ENCODE assay signal across 13 cellular contexts in the genomic region with DNA sequence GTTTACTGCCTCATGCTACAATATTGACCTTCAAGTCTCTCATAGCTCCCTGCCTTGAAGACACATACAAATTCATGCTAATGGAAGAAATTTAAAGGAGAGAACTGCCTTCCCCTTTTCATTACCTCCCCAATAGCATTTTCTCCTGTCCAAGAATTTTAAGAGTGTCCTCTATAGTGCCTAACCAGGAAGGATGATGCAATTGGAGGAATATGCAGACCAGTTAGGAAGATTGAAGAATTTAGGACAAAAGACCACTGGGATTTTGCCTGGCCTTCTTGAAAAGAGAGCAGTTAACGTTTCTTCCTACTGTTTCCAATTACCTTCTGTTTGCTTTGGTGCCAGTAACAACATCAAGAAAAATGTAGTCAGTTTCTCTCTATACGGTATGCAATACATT.
DNase-seq lines count a peak whose midpoint lies in the region; ATAC-seq and TF ChIP-seq lines count a peak whose summit lies in the region.
"Had no signal": no experiment of that assay in that cellular context is flagged by ENCODE, and none has a peak within 500 bp of the region (broad histone marks: within the 10 kb centered on the region; RNA-seq: fewer than 3 reads in every experiment).

No MANE protein-coding gene starts in this region.

- POLR2A ChIA-PET in BJ (lab: Charles Lee) (no interaction called here), HEK293 (lab: Yijun Ruan, JAX) (no interaction called here)

- H3K36me3 Mint-ChIP-seq in brain, result peaks cover 3% of the 10 kb centered on the region
- no peaks in the 10 kb centered on the region for H3K36me3 Mint-ChIP-seq in natural killer cell treated with Interleukin-12 subunit alpha and Interleukin-12 subunit beta and Interleukin-15 and Interleukin-18, amount 100 ng/mL, for 72 hours

- no peaks in the 10 kb centered on the region for H3K36me3 ChIP-seq in BJ (ENCODE audit: control insufficient read depth, insufficient read depth, low read length)
- no peaks in the 10 kb centered on the region for H3K36me3 ChIP-seq in HEK293 (ENCODE audit: control insufficient read depth in 2 of 2, insufficient read depth in 1 of 2, low read length in 2 of 2)
- H3K36me3 ChIP-seq: ascending aorta, right atrium auricular region had no signal

- H3K27me3 ChIP-seq in BJ (ENCODE audit: control insufficient read depth, insufficient read depth, low read length), result no peaks in the 10 kb centered on the region
- H3K27me3 ChIP-seq: ascending aorta, right atrium auricular region had no signal

- no peaks in the 10 kb centered on the region for H3K9me3 Mint-ChIP-seq in brain
- no peaks in the 10 kb centered on the region for H3K9me3 Mint-ChIP-seq in natural killer cell treated with Interleukin-12 subunit alpha and Interleukin-12 subunit beta and Interleukin-15 and Interleukin-18, amount 100 ng/mL, for 72 hours
- H3K9me3 Mint-ChIP-seq: activated B cell treated with CpG ODN at 0.5 μM for 24 hours had no signal

- peaks cover 8% of the 10 kb centered on the region; the same call in 1 of the 2 replicates for H3K4me1 ChIP-seq in HEK293 (ENCODE audit: control insufficient read depth, insufficient read depth, low read length)

- no peaks in the 10 kb centered on the region for H3K9me3 ChIP-seq in HEK293 (ENCODE audit: control insufficient read depth, insufficient read depth, low read depth, low read length)
- H3K9me3 ChIP-seq: ascending aorta, right atrium auricular region had no signal

- peaks cover 3% of the 10 kb centered on the region for H3K27me3 Mint-ChIP-seq in brain
- no peaks in the 10 kb centered on the region for H3K27me3 Mint-ChIP-seq in natural killer cell treated with Interleukin-12 subunit alpha and Interleukin-12 subunit beta and Interleukin-15 and Interleukin-18, amount 100 ng/mL, for 72 hours

- H3K4me3 ChIP-seq in BJ (ENCODE audit: low read depth, low read length), result peak overlapping the region; percentile 12
- no peak overlapping the region for H3K4me3 ChIP-seq in HEK293 (ENCODE audit: low read depth, low read length)
- H3K4me3 ChIP-seq: ascending aorta, right atrium auricular region had no signal

- peaks cover 61% of the 10 kb centered on the region for H3K4me1 Mint-ChIP-seq in brain
- peaks cover 18 to 38% of the 10 kb centered on the region in 2 donors for H3K4me1 Mint-ChIP-seq in natural killer cell treated with Interleukin-12 subunit alpha and Interleukin-12 subunit beta and Interleukin-15 and Interleukin-18, amount 100 ng/mL, for 72 hours (ENCODE audit: low read depth in 2 of 2)

- H3K4me3 Mint-ChIP-seq in brain, result peak overlapping the region in 4 of 5 experiments; percentile 36 to 70 (median 46)
- H3K4me3 Mint-ChIP-seq in natural killer cell treated with Interleukin-12 subunit alpha and Interleukin-12 subunit beta and Interleukin-15 and Interleukin-18, amount 100 ng/mL, for 72 hours, result peak overlapping the region; percentile 60
- H3K4me3 Mint-ChIP-seq: activated B cell treated with CpG ODN at 0.5 μM for 24 hours had no signal

- DNase-seq in BJ (ENCODE audit: low read depth) (no peak), iPS-NIHi11 (ENCODE audit: low spot score) (no peak), mucosa of gallbladder (ENCODE audit: low spot score) (no peak), KG1 (lab: John Stamatoyannopoulos, UW) (no peak), SHP77 (lab: John Stamatoyannopoulos, UW) (no peak)
- no peak for DNase-seq in natural killer cell treated with Interleukin-12 subunit alpha and Interleukin-12 subunit beta and Interleukin-15 and Interleukin-18, amount 100 ng/mL, for 72 hours (ENCODE audit: low spot score)
- DNase-seq: activated B cell treated with CpG ODN at 0.5 μM for 24 hours, erythroblast, NCI-H2029 had no signal

- ATAC-seq in natural killer cell treated with Interleukin-12 subunit alpha and Interleukin-12 subunit beta and Interleukin-15 and Interleukin-18, amount 100 ng/mL, for 72 hours, result no peak

- CTCF ChIA-PET in BJ (lab: Yijun Ruan, JAX), result no interaction called here
- CTCF ChIA-PET in HEK293 (lab: Yijun Ruan, JAX), result no interaction called here

- no peak overlapping the region for H3K27ac ChIP-seq in HEK293 (ENCODE audit: extremely low read depth, low read depth, low read length)

- no peak for TF ChIP-seq CTCF in BJ (IDR thresholded peaks at IDR 0.05; ENCODE audit: insufficient read depth, low read depth, low read length)
- no peak for TF ChIP-seq CTCF in HEK293 (tag by site-specific recombination; IDR thresholded peaks at IDR 0.05)
- no peak for TF ChIP-seq CTCF in brain (conservative IDR thresholded peaks at IDR 0.05)

- H3K27ac Mint-ChIP-seq in brain, result peak overlapping the region in 4 of 5 experiments; percentile 24 to 87 (median 54)
- peak overlapping the region; percentile 56 to 59 for H3K27ac Mint-ChIP-seq in natural killer cell treated with Interleukin-12 subunit alpha and Interleukin-12 subunit beta and Interleukin-15 and Interleukin-18, amount 100 ng/mL, for 72 hours
- H3K27ac Mint-ChIP-seq: activated B cell treated with CpG ODN at 0.5 μM for 24 hours had no signal

TF ChIP-seq in HEK293, 187 proteins besides CTCF, POLR2A, EP300 and RAD21:
- TF ChIP-seq ZNF791 (tag by site-specific recombination; IDR thresholded peaks at IDR 0.05) (no peak), ZNF335 (tag by site-specific recombination; conservative IDR thresholded peaks at IDR 0.05) (peak; percentile 58), ZNF157 (tag by site-specific recombination; IDR thresholded peaks at IDR 0.05) (no peak), ZNF529 (tag by site-specific recombination; IDR thresholded peaks at IDR 0.05; ENCODE audit: insufficient replicate concordance) (no peak), ZNF184 (tag by site-specific recombination; IDR thresholded peaks at IDR 0.05) (no peak), MYNN (tag by site-specific recombination; IDR thresholded peaks at IDR 0.05; ENCODE audit: borderline replicate concordance) (no peak), ZNF221 (tag by site-specific recombination; IDR thresholded peaks at IDR 0.05; ENCODE audit: borderline replicate concordance) (no peak), ZNF350 (tag by site-specific recombination; IDR thresholded peaks at IDR 0.05) (no peak), ZNF544 (tag by site-specific recombination; IDR thresholded peaks at IDR 0.05) (no peak), HOXD13 (CRISPR knock-in tag; IDR thresholded peaks at IDR 0.05; ENCODE audit: borderline replicate concordance) (no peak), TCF7L2 (IDR thresholded peaks at IDR 0.05; ENCODE audit: borderline replicate concordance, low read depth, low read length) (no peak), IKZF3 (tag by site-specific recombination; IDR thresholded peaks at IDR 0.05) (0 out of 2 replicates have a peak, but pooled peaks have one; percentile 23), ZNF223 (tag by site-specific recombination; IDR thresholded peaks at IDR 0.05) (no peak), YY1 (tag by site-specific recombination; IDR thresholded peaks at IDR 0.05) (no peak), MZF1 (tag by site-specific recombination; IDR thresholded peaks at IDR 0.05; ENCODE audit: borderline replicate concordance) (no peak), ZFP3 (tag by site-specific recombination; IDR thresholded peaks at IDR 0.05; ENCODE audit: low read depth) (no peak), ZNF366 (tag by site-specific recombination; conservative IDR thresholded peaks at IDR 0.05) (no peak), ZNF416 (tag by site-specific recombination; IDR thresholded peaks at IDR 0.05) (no peak), FEZF1 (tag by site-specific recombination; IDR thresholded peaks at IDR 0.05) (peak; percentile 50), ZNF596 (tag by site-specific recombination; IDR thresholded peaks at IDR 0.05) (no peak), ZNF132 (tag by site-specific recombination; IDR thresholded peaks at IDR 0.05; ENCODE audit: borderline replicate concordance) (no peak)
- TF ChIP-seq, protein P1, sequence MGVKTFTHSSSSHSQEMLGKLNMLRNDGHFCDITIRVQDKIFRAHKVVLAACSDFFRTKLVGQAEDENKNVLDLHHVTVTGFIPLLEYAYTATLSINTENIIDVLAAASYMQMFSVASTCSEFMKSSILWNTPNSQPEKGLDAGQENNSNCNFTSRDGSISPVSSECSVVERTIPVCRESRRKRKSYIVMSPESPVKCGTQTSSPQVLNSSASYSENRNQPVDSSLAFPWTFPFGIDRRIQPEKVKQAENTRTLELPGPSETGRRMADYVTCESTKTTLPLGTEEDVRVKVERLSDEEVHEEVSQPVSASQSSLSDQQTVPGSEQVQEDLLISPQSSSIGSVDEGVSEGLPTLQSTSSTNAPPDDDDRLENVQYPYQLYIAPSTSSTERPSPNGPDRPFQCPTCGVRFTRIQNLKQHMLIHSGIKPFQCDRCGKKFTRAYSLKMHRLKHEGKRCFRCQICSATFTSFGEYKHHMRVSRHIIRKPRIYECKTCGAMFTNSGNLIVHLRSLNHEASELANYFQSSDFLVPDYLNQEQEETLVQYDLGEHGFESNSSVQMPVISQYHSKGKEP (tag by site-specific recombination; IDR thresholded peaks at IDR 0.05), result no peak
- TF ChIP-seq, protein P2, sequence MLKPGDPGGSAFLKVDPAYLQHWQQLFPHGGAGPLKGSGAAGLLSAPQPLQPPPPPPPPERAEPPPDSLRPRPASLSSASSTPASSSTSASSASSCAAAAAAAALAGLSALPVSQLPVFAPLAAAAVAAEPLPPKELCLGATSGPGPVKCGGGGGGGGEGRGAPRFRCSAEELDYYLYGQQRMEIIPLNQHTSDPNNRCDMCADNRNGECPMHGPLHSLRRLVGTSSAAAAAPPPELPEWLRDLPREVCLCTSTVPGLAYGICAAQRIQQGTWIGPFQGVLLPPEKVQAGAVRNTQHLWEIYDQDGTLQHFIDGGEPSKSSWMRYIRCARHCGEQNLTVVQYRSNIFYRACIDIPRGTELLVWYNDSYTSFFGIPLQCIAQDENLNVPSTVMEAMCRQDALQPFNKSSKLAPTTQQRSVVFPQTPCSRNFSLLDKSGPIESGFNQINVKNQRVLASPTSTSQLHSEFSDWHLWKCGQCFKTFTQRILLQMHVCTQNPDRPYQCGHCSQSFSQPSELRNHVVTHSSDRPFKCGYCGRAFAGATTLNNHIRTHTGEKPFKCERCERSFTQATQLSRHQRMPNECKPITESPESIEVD (tag by site-specific recombination; IDR thresholded peaks at IDR 0.05), result peak; percentile 43
TF ChIP-seq in HEK293: peak in this region for 4.
